8 cellular contexts compared by ENCODE assay signal in the genomic region with DNA sequence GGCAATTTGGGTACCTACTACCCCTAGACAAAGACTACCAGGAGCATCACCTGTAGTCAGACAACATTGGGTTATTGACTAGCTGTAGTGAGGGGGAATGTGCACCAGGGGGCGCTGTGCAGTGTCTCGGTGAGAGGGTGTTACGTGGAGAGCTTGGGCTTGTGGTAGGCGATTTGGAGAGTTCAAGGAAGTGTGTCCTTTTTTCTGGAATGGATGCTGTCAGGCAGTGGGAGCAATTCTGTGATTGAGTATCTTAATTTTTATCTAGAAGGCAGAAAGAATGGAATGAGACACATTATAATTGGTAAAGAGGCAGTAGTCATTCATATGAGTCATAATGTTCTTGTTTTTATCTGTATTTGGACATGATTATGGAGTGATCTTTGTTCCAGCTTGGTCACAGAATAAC.
A peak's percentile ranks its signal among the peaks of the same experiment; 100 is the strongest.
DNase-seq lines count a peak whose midpoint lies in the region; ATAC-seq and TF ChIP-seq lines count a peak whose summit lies in the region.

No MANE protein-coding gene starts in this region.

- no peaks in the 10 kb centered on the region for H4K20me1 ChIP-seq in KMS-11 (ENCODE audit: insufficient read depth)

- H3K4me3 ChIP-seq in KMS-11 (IDR thresholded peaks at IDR 0.05; ENCODE audit: insufficient read depth, low read depth, low read length) = no peak overlapping the region
- H3K4me3 ChIP-seq in fibroblast of pulmonary artery (replicated peaks; ENCODE audit: low read depth, low read length) = no peak overlapping the region

- TF ChIP-seq CTCF in KMS-11 (conservative IDR thresholded peaks at IDR 0.05; ENCODE audit: low read depth, low read length) = peak; percentile 76
- peak; percentile 63 for TF ChIP-seq CTCF in fibroblast of pulmonary artery (IDR thresholded peaks at IDR 0.05; ENCODE audit: low read length, missing control alignments)

- no peaks in the 10 kb centered on the region for H3K4me1 ChIP-seq in KMS-11 (ENCODE audit: low read depth, poor library complexity, severe bottlenecking)

- CTCF ChIA-PET in activated CD8-positive, alpha-beta T cell treated with anti-CD3 and anti-CD28 coated beads, Interleukin-2, amount 10 ng/mL, durations not matched to agents 7 days and 5 days (lab: Charles Lee) = interaction anchor here (0.6 to 3.4 kb wide), 18 partner anchors 8 to 374 kb away, joined by 3 to 30 read pairs (median 4); no protein-coding TSS in a partner anchor

- no peaks in the 10 kb centered on the region for H3K27me3 Mint-ChIP-seq in activated CD8-positive, alpha-beta T cell treated with anti-CD3 and anti-CD28 coated beads, Interleukin-2, amount 10 ng/mL, durations not matched to agents 7 days and 5 days (ENCODE audit: low read depth)

- no peak overlapping the region for H3K4me3 Mint-ChIP-seq in activated CD8-positive, alpha-beta T cell treated with anti-CD3 and anti-CD28 coated beads, Interleukin-2, amount 10 ng/mL, durations not matched to agents 7 days and 5 days

- H3K9me3 Mint-ChIP-seq in activated CD8-positive, alpha-beta T cell treated with anti-CD3 and anti-CD28 coated beads, Interleukin-2, amount 10 ng/mL, durations not matched to agents 7 days and 5 days (ENCODE audit: insufficient read depth) = no peaks in the 10 kb centered on the region

- peak; percentile 15 for DNase-seq in EH (ENCODE audit: low read depth)
- peak; percentile 67 for DNase-seq in activated CD8-positive, alpha-beta T cell treated with anti-CD3 and anti-CD28 coated beads, Interleukin-2, amount 10 ng/mL, durations not matched to agents 7 days and 5 days
- DNase-seq in fibroblast of pulmonary artery (ENCODE audit: low read depth) = peak; percentile 44
- peak; percentile 13 to 53 for DNase-seq in stimulated activated CD4-positive, alpha-beta T cell treated with anti-CD3 and anti-CD28 coated beads, Interleukin-12 subunit alpha, Interleukin-12 subunit beta, amount 100 ng/mL, for 24 hours (ENCODE audit: low read depth in 2 of 2)
- DNase-seq in SW480 (ENCODE audit: low spot score) = no peak
- no peak for DNase-seq in NCI-H1930 (lab: John Stamatoyannopoulos, UW)

- no peak overlapping the region for H3K27ac ChIP-seq in KMS-11

- H3K27ac Mint-ChIP-seq in activated CD8-positive, alpha-beta T cell treated with anti-CD3 and anti-CD28 coated beads, Interleukin-2, amount 10 ng/mL, durations not matched to agents 7 days and 5 days = no peak overlapping the region

- no peaks in the 10 kb centered on the region for H3K4me1 Mint-ChIP-seq in activated CD8-positive, alpha-beta T cell treated with anti-CD3 and anti-CD28 coated beads, Interleukin-2, amount 10 ng/mL, durations not matched to agents 7 days and 5 days (ENCODE audit: low read depth)

- POLR2A ChIA-PET in activated CD8-positive, alpha-beta T cell treated with anti-CD3 and anti-CD28 coated beads, Interleukin-2, amount 10 ng/mL, durations not matched to agents 7 days and 5 days (lab: Charles Lee) = no interaction called here

- H3K9ac ChIP-seq in KMS-11 = no peak overlapping the region

- H2AFZ ChIP-seq in KMS-11 (ENCODE audit: low read depth) = no peak overlapping the region

- no peaks in the 10 kb centered on the region for H3K79me2 ChIP-seq in KMS-11 (ENCODE audit: insufficient read depth, low read depth)

- H3K4me2 ChIP-seq in KMS-11 = no peak overlapping the region

- ATAC-seq in GM21423 (IDR thresholded peaks at IDR 0.05; ENCODE audit: unreplicated experiment) = peak; percentile 70
- peak; percentile 65 for ATAC-seq in activated CD8-positive, alpha-beta T cell treated with anti-CD3 and anti-CD28 coated beads, Interleukin-2, amount 10 ng/mL, durations not matched to agents 7 days and 5 days

- H3K36me3 ChIP-seq in KMS-11 (ENCODE audit: insufficient read depth) = no peaks in the 10 kb centered on the region

- no peaks in the 10 kb centered on the region for H3K36me3 Mint-ChIP-seq in activated CD8-positive, alpha-beta T cell treated with anti-CD3 and anti-CD28 coated beads, Interleukin-2, amount 10 ng/mL, durations not matched to agents 7 days and 5 days (ENCODE audit: low read depth)

- no peaks in the 10 kb centered on the region for H3K27me3 ChIP-seq in KMS-11 (ENCODE audit: insufficient read depth, low read depth)

Comparison
In these comparisons a context has a peak if more than half of its experiments do, and no peak if none do; other contexts are left out.
1. DNase-seq: peak in EH (single experiment), activated CD8-positive, alpha-beta T cell treated with anti-CD3 and anti-CD28 coated beads, Interleukin-2, amount 10 ng/mL, durations not matched to agents 7 days and 5 days (single experiment), fibroblast of pulmonary artery (single experiment) and stimulated activated CD4-positive, alpha-beta T cell treated with anti-CD3 and anti-CD28 coated beads, Interleukin-12 subunit alpha, Interleukin-12 subunit beta, amount 100 ng/mL, for 24 hours (2 of 2); none in SW480 (single experiment) and NCI-H1930 (0 of 2).